In genomic region chr2:180604077-180604476, GRCh38 we compare ENCODE assay signal across 9 cellular contexts.
DNase-seq lines count a peak whose midpoint lies in the region; ATAC-seq and TF ChIP-seq lines count a peak whose summit lies in the region.
"Had no signal": no experiment of that assay in that cellular context is flagged by ENCODE, and none has a peak within 500 bp of the region (broad histone marks: within the 10 kb centered on the region; RNA-seq: fewer than 3 reads in every experiment).

No MANE protein-coding gene starts in this region.

- H3K4me2 ChIP-seq in MM.1S (ENCODE audit: low read depth, low read length): no peak overlapping the region

- no peak overlapping the region for H3K27ac Mint-ChIP-seq in stimulated activated naive CD8-positive, alpha-beta T cell treated with anti-CD3 and anti-CD28 coated beads, Interleukin-15, amount 100 ng/mL, for 72 hours
- H3K27ac Mint-ChIP-seq: activated B cell treated with CpG ODN at 0.5 μM for 24 hours had no signal

- WGBS in tibial nerve, 2 donors: 44 to 50% methylated on average over 4 of the region's 4 CpGs

- H3K27ac ChIP-seq in A673 (ENCODE audit: low read depth, low read length, poor library complexity, severe bottlenecking) (no peak overlapping the region), MM.1S (ENCODE audit: low read length) (no peak overlapping the region), tibial nerve (no peak overlapping the region)

- H3K27me3 ChIP-seq in A673 (replicated peaks; ENCODE audit: insufficient read depth, low read depth, low read length, poor library complexity): no peaks in the 10 kb centered on the region
- H3K27me3 ChIP-seq in MM.1S (replicated peaks; ENCODE audit: insufficient read depth, low read length): no peaks in the 10 kb centered on the region
- H3K27me3 ChIP-seq in tibial nerve: no peaks in the 10 kb centered on the region

- no TSS peak for BruUV-seq in A673 (replicated peaks; lab: Mats Ljungman, UMichigan)

- H3K4me3 Mint-ChIP-seq in stimulated activated naive CD8-positive, alpha-beta T cell treated with anti-CD3 and anti-CD28 coated beads, Interleukin-15, amount 100 ng/mL, for 72 hours: no peak overlapping the region
- H3K4me3 Mint-ChIP-seq: activated B cell treated with CpG ODN at 0.5 μM for 24 hours had no signal

- H3K36me3 ChIP-seq in A673 (ENCODE audit: insufficient read depth, low read length, poor library complexity, severe bottlenecking) (no peaks in the 10 kb centered on the region), MM.1S (replicated peaks; ENCODE audit: insufficient read depth, low read length) (no peaks in the 10 kb centered on the region), tibial nerve (no peaks in the 10 kb centered on the region)

- no peaks in the 10 kb centered on the region for H3K79me2 ChIP-seq in MM.1S (ENCODE audit: low read length)

- no peaks in the 10 kb centered on the region for H3K4me1 Mint-ChIP-seq in stimulated activated naive CD8-positive, alpha-beta T cell treated with anti-CD3 and anti-CD28 coated beads, Interleukin-15, amount 100 ng/mL, for 72 hours
- H3K4me1 Mint-ChIP-seq: activated B cell treated with CpG ODN at 0.5 μM for 24 hours had no signal

- TF ChIP-seq POLR2A in tibial nerve (IDR thresholded peaks at IDR 0.05): no peak

- H2AFZ ChIP-seq in MM.1S (ENCODE audit: low read length): no peak overlapping the region

- no peak for TF ChIP-seq EP300 in tibial nerve (IDR thresholded peaks at IDR 0.05)

- H4K20me1 ChIP-seq in MM.1S (ENCODE audit: insufficient read depth, low read length): no peaks in the 10 kb centered on the region

- CTCF ChIA-PET in A673 (lab: Charles Lee): no interaction called here

- H3K4me3 ChIP-seq in A673 (ENCODE audit: low read depth, low read length, poor library complexity, severe bottlenecking) (no peak overlapping the region), MM.1S (ENCODE audit: low read length) (no peak overlapping the region), tibial nerve (no peak overlapping the region)

- no peak overlapping the region for H3K9ac ChIP-seq in MM.1S (ENCODE audit: low read length)

- TF ChIP-seq CTCF in A673 (conservative IDR thresholded peaks at IDR 0.05; ENCODE audit: low read depth, low read length) (peak; percentile 54), MM.1S (IDR thresholded peaks at IDR 0.05; ENCODE audit: low read length) (peak; percentile 40), tibial nerve (IDR thresholded peaks at IDR 0.05) (no peak)

- H3K27me3 Mint-ChIP-seq in stimulated activated naive CD8-positive, alpha-beta T cell treated with anti-CD3 and anti-CD28 coated beads, Interleukin-15, amount 100 ng/mL, for 72 hours: no peaks in the 10 kb centered on the region
- H3K27me3 Mint-ChIP-seq: activated B cell treated with CpG ODN at 0.5 μM for 24 hours had no signal

- DNase-seq in A673 (ENCODE audit: low spot score) (peak; percentile 46), MM.1S (peak; percentile 49), dermis blood vessel endothelial cell (peak; percentile 2), superior temporal gyrus (ENCODE audit: extremely low spot score) (no peak), tibial nerve (ENCODE audit: low spot score in 2 of 2) (no peak)
- no peak for DNase-seq in stimulated activated naive CD8-positive, alpha-beta T cell treated with anti-CD3 and anti-CD28 coated beads, Interleukin-15, amount 100 ng/mL, for 72 hours
- DNase-seq: activated B cell treated with CpG ODN at 0.5 μM for 24 hours had no signal

- no peaks in the 10 kb centered on the region for H3K9me3 ChIP-seq in A673 (ENCODE audit: low read depth, low read length, poor library complexity, severe bottlenecking)
- no peaks in the 10 kb centered on the region for H3K9me3 ChIP-seq in MM.1S (replicated peaks; ENCODE audit: insufficient read depth, low read length)
- H3K9me3 ChIP-seq in tibial nerve: no peaks in the 10 kb centered on the region

- H3K4me1 ChIP-seq in A673 (ENCODE audit: insufficient read depth, low read length, poor library complexity, severe bottlenecking) (no peaks in the 10 kb centered on the region), MM.1S (ENCODE audit: low read length) (no peaks in the 10 kb centered on the region), tibial nerve (no peaks in the 10 kb centered on the region)

- H3F3A ChIP-seq in MM.1S (ENCODE audit: insufficient read depth, low read length): no peaks in the 10 kb centered on the region

- peak; percentile 72 for ATAC-seq in GM19438 (IDR thresholded peaks at IDR 0.05; ENCODE audit: low read depth, unreplicated experiment)
- ATAC-seq in stimulated activated naive CD8-positive, alpha-beta T cell treated with anti-CD3 and anti-CD28 coated beads, Interleukin-15, amount 100 ng/mL, for 72 hours: no peak
- ATAC-seq in HG03095 (IDR thresholded peaks at IDR 0.05; ENCODE audit: unreplicated experiment): no peak

- POLR2A ChIA-PET in A673 (lab: Charles Lee; ENCODE audit: low non-redundant PET): no interaction called here

- H3K9me2 ChIP-seq in MM.1S (replicated peaks; ENCODE audit: insufficient read depth, low read length): no peaks in the 10 kb centered on the region

- intact Hi-C loops in A673 (cut with micrococcal nuclease; ENCODE audit: unreplicated experiment): no loop called here

- no peaks in the 10 kb centered on the region for H3K9me3 Mint-ChIP-seq in stimulated activated naive CD8-positive, alpha-beta T cell treated with anti-CD3 and anti-CD28 coated beads, Interleukin-15, amount 100 ng/mL, for 72 hours
- H3K9me3 Mint-ChIP-seq: activated B cell treated with CpG ODN at 0.5 μM for 24 hours had no signal

Comparison
In these comparisons a context has a peak if more than half of its experiments do, and no peak if none do; other contexts are left out.
1. DNase-seq: peak in A673 (single experiment), MM.1S (single experiment) and dermis blood vessel endothelial cell (single experiment); none in stimulated activated naive CD8-positive, alpha-beta T cell treated with anti-CD3 and anti-CD28 coated beads, Interleukin-15, amount 100 ng/mL, for 72 hours (0 of 2), superior temporal gyrus (single experiment) and tibial nerve (0 of 2).
2. CTCF ChIP-seq: peak in A673 (single experiment) and MM.1S (single experiment); none in tibial nerve (0 of 5).